In the genomic region with DNA sequence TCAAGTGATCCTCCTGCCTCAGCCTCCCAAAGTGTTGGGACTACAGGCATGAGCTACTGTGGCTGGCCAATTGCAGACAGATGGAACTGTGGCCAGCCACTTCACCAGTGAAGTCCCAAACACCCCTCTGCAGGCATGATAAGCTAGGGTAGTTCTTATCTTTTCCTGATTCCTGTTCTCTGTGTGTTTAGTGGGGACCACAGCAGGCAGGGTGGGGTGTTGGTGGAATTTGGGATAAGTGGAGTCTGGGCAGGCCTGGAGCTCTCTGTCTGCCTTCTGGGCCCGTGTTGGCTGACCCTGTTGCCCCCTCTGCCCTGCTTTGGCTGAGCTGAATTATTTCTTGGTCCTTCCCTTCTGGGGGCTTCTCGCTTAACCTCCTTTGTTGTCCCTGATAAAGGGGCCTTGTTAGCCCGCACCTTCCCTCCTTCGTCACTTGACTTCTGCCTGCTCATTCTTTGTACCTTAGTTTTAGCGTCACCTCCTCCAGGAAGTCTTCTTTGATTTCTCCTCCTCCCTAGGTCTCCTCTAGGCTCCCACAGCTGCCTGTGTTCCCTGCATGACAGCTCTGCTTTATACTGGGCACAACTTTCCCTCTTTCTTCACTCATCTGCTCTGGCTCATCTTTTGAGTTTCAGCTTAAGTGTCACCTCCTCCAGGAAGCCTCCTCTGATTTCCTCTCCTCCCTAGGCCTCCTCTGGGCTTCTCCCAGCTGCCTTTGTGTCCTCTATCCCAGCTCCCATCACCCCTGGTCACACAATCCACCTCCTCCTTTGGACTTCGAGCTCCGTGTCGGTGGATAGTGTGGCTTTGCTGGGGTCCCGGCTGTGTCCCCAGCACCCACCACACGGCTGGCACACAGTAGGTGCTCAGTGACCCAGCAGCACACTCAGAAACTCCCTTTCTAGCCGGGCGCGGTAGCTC, we compare ENCODE assay signal across 1 cellular context.
TF ChIP-seq lines count a peak whose summit lies in the region.

No MANE protein-coding gene starts in this region.

TF ChIP-seq in HepG2, 621 proteins besides CTCF, POLR2A, EP300 and RAD21:
- TF ChIP-seq, protein P1, sequence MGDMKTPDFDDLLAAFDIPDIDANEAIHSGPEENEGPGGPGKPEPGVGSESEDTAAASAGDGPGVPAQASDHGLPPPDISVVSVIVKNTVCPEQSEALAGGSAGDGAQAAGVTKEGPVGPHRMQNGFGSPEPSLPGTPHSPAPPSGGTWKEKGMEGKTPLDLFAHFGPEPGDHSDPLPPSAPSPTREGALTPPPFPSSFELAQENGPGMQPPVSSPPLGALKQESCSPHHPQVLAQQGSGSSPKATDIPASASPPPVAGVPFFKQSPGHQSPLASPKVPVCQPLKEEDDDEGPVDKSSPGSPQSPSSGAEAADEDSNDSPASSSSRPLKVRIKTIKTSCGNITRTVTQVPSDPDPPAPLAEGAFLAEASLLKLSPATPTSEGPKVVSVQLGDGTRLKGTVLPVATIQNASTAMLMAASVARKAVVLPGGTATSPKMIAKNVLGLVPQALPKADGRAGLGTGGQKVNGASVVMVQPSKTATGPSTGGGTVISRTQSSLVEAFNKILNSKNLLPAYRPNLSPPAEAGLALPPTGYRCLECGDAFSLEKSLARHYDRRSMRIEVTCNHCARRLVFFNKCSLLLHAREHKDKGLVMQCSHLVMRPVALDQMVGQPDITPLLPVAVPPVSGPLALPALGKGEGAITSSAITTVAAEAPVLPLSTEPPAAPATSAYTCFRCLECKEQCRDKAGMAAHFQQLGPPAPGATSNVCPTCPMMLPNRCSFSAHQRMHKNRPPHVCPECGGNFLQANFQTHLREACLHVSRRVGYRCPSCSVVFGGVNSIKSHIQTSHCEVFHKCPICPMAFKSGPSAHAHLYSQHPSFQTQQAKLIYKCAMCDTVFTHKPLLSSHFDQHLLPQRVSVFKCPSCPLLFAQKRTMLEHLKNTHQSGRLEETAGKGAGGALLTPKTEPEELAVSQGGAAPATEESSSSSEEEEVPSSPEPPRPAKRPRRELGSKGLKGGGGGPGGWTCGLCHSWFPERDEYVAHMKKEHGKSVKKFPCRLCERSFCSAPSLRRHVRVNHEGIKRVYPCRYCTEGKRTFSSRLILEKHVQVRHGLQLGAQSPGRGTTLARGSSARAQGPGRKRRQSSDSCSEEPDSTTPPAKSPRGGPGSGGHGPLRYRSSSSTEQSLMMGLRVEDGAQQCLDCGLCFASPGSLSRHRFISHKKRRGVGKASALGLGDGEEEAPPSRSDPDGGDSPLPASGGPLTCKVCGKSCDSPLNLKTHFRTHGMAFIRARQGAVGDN (CRISPR knock-in tag; IDR thresholded peaks at IDR 0.05) = 0 out of 2 replicates have a peak, but pooled peaks have one; percentile 17
- TF ChIP-seq AGO2 (optimal IDR thresholded peaks at IDR 0.05; ENCODE audit: low read depth, low read length) (no peak), ZMYM3 (CRISPR knock-in tag; IDR thresholded peaks at IDR 0.05) (peak; percentile 93), SALL1 (CRISPR knock-in tag; IDR thresholded peaks at IDR 0.05) (no peak), ZKSCAN1 (IDR thresholded peaks at IDR 0.05; ENCODE audit: low read length) (peak; percentile 77), ZFP36 (IDR thresholded peaks at IDR 0.05; ENCODE audit: borderline replicate concordance, low read depth, low read length, partially characterized antibody) (peak; percentile 98), CHD4 (IDR thresholded peaks at IDR 0.05; ENCODE audit: borderline replicate concordance, low read length) (peak; percentile 84; the same call in 1 of the 2 replicates)
